Comparison of ENCODE assay signal across 1 cellular context in genomic region chr10:102863660-102864059, GRCh38.
TF ChIP-seq lines count a peak whose summit lies in the region.

No MANE protein-coding gene starts in this region.

TF ChIP-seq in HepG2, 621 proteins besides CTCF, POLR2A, EP300 and RAD21:
- no peak for TF ChIP-seq IRF1 (CRISPR knock-in tag; IDR thresholded peaks at IDR 0.05; ENCODE audit: low read depth)
- TF ChIP-seq, protein P1, sequence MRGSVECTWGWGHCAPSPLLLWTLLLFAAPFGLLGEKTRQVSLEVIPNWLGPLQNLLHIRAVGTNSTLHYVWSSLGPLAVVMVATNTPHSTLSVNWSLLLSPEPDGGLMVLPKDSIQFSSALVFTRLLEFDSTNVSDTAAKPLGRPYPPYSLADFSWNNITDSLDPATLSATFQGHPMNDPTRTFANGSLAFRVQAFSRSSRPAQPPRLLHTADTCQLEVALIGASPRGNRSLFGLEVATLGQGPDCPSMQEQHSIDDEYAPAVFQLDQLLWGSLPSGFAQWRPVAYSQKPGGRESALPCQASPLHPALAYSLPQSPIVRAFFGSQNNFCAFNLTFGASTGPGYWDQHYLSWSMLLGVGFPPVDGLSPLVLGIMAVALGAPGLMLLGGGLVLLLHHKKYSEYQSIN (CRISPR knock-in tag; IDR thresholded peaks at IDR 0.05; ENCODE audit: borderline replicate concordance) = no peak
- TF ChIP-seq ZNF432 (CRISPR knock-in tag; IDR thresholded peaks at IDR 0.05; ENCODE audit: borderline replicate concordance) = no peak
- TF ChIP-seq ZNF556 (CRISPR knock-in tag; IDR thresholded peaks at IDR 0.05; ENCODE audit: borderline replicate concordance) = no peak
- TF ChIP-seq KLF13 (CRISPR knock-in tag; IDR thresholded peaks at IDR 0.05) = no peak
- TF ChIP-seq, protein P2, sequence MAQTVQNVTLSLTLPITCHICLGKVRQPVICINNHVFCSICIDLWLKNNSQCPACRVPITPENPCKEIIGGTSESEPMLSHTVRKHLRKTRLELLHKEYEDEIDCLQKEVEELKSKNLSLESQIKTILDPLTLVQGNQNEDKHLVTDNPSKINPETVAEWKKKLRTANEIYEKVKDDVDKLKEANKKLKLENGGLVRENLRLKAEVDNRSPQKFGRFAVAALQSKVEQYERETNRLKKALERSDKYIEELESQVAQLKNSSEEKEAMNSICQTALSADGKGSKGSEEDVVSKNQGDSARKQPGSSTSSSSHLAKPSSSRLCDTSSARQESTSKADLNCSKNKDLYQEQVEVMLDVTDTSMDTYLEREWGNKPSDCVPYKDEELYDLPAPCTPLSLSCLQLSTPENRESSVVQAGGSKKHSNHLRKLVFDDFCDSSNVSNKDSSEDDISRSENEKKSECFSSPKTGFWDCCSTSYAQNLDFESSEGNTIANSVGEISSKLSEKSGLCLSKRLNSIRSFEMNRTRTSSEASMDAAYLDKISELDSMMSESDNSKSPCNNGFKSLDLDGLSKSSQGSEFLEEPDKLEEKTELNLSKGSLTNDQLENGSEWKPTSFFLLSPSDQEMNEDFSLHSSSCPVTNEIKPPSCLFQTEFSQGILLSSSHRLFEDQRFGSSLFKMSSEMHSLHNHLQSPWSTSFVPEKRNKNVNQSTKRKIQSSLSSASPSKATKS (CRISPR knock-in tag; IDR thresholded peaks at IDR 0.05) = no peak
- TF ChIP-seq MIER2 (CRISPR knock-in tag; IDR thresholded peaks at IDR 0.05) = no peak
- no peak for TF ChIP-seq REL (CRISPR knock-in tag; conservative IDR thresholded peaks at IDR 0.05)
- TF ChIP-seq TCF7L2 (IDR thresholded peaks at IDR 0.05; ENCODE audit: low read depth, low read length) = no peak
- no peak for TF ChIP-seq ZNF766 (CRISPR knock-in tag; IDR thresholded peaks at IDR 0.05; ENCODE audit: borderline replicate concordance)
- no peak for TF ChIP-seq AGO1 (IDR thresholded peaks at IDR 0.05; ENCODE audit: low read depth, low read length, poor library complexity, severe bottlenecking)
- no peak for TF ChIP-seq ETV6 (CRISPR knock-in tag; conservative IDR thresholded peaks at IDR 0.05)
- no peak for TF ChIP-seq CREM (IDR thresholded peaks at IDR 0.05)
- TF ChIP-seq CREM (CRISPR knock-in tag; IDR thresholded peaks at IDR 0.05) = no peak
